In genomic region chr12:50110127-50110761, GRCh38 we compare ENCODE assay signal across 8 cellular contexts. TPM values are rescaled to one million over a fixed set of nuclear protein-coding genes. Genes with fewer than 3 reads are reported as not detected.
A peak's percentile ranks its signal among the peaks of the same experiment; 100 is the strongest.
DNase-seq lines count a peak whose midpoint lies in the region; ATAC-seq, FAIRE-seq and TF ChIP-seq lines count a peak whose summit lies in the region.

No MANE protein-coding gene starts in this region.

- TF ChIP-seq CTCF in AG10803 (conservative IDR thresholded peaks at IDR 0.05; ENCODE audit: low read length) (no peak), transverse colon (IDR thresholded peaks at IDR 0.05) (no peak)

- FAIRE-seq in H54 (lab: Jason Lieb, UNC): no peak

- H3K4me1 Mint-ChIP-seq in activated CD4-positive, alpha-beta memory T cell treated with anti-CD3 and anti-CD28 coated beads for 36 hours (ENCODE audit: low read depth): peaks cover 24% of the 10 kb centered on the region

- H3K9me3 ChIP-seq in transverse colon: no peaks in the 10 kb centered on the region

- H3K9me3 Mint-ChIP-seq in activated CD4-positive, alpha-beta memory T cell treated with anti-CD3 and anti-CD28 coated beads for 36 hours: no peaks in the 10 kb centered on the region

- POLR2A ChIA-PET in activated CD4-positive, alpha-beta memory T cell treated with anti-CD3 and anti-CD28 coated beads for 36 hours (lab: Charles Lee): interaction anchor here (2.2 to 4.1 kb wide), 3 partner anchors 8 to 56 kb away, joined by 8 to 34 read pairs (median 21); partner anchors contain the start of genes CERS5 and SMARCD1

- intact Hi-C loops in activated CD4-positive, alpha-beta memory T cell treated with anti-CD3 and anti-CD28 coated beads for 36 hours (cut with micrococcal nuclease): loop anchor here (5.0 to 10.0 kb wide), 2 partner anchors 112 to 205 kb away; no protein-coding TSS in a partner anchor
- intact Hi-C loops in transverse colon (cut with DNase I; ENCODE audit: low total_unique reads): no loop called here

- no peak for TF ChIP-seq EP300 in transverse colon (IDR thresholded peaks at IDR 0.05; ENCODE audit: low read depth)

- WGBS in transverse colon (ENCODE audit: low coverage in 1 of 2), 2 donors: 23% methylated on average over 8 of the region's 8 CpGs; no CpG with 5 or more reads in 1 of the 2 donors

- no peaks in the 10 kb centered on the region for H3K27me3 Mint-ChIP-seq in activated CD4-positive, alpha-beta memory T cell treated with anti-CD3 and anti-CD28 coated beads for 36 hours

- H3K27me3 ChIP-seq in transverse colon: no peaks in the 10 kb centered on the region

- no peak for DNase-seq in AG10803 (ENCODE audit: low read depth)
- DNase-seq in H54 (ENCODE audit: insufficient read length, low spot score): peak; percentile 38
- peak; percentile 20 for DNase-seq in activated CD4-positive, alpha-beta memory T cell treated with anti-CD3 and anti-CD28 coated beads for 36 hours
- peak; percentile 61 for DNase-seq in kidney tubule cell (ENCODE audit: low spot score)
- DNase-seq in transverse colon: peak; percentile 78
- no peak for DNase-seq in stimulated activated CD4-positive, alpha-beta T cell treated with anti-CD3 and anti-CD28 coated beads, Interleukin-15, amount 100 ng/mL, for 24 hours
- no peak for DNase-seq in superior temporal gyrus (ENCODE audit: extremely low spot score)

- H3K4me1 ChIP-seq in transverse colon: peaks cover 31 to 43% (median 40%) of the 10 kb centered on the region in 4 donors

- no peak overlapping the region for H3K4me3 Mint-ChIP-seq in activated CD4-positive, alpha-beta memory T cell treated with anti-CD3 and anti-CD28 coated beads for 36 hours

- CTCF ChIA-PET in activated CD4-positive, alpha-beta memory T cell treated with anti-CD3 and anti-CD28 coated beads for 36 hours (lab: Charles Lee): interaction anchor here (0.6 to 9.4 kb wide), 22 partner anchors 9 to 291 kb away, joined by 4 to 138 read pairs (median 17); partner anchors contain the start of genes CERS5, GPD1, LARP4 and SMARCD1

- H3K27ac Mint-ChIP-seq in activated CD4-positive, alpha-beta memory T cell treated with anti-CD3 and anti-CD28 coated beads for 36 hours: no peak overlapping the region

- peak overlapping the region; percentile 87 to 97 (median 93) for H3K27ac ChIP-seq in transverse colon

- H3K4me3 ChIP-seq in AG10803 (ENCODE audit: low read length) (peak overlapping the region; percentile 17; the same call in 1 of the 2 replicates), transverse colon (peak overlapping the region in 2 of 4 donors; percentile 8 to 33)

- H3K36me3 ChIP-seq in transverse colon: no peaks in the 10 kb centered on the region

- H3K36me3 Mint-ChIP-seq in activated CD4-positive, alpha-beta memory T cell treated with anti-CD3 and anti-CD28 coated beads for 36 hours: peaks cover 6% of the 10 kb centered on the region

- TF ChIP-seq POLR2A in H54 (IDR thresholded peaks at IDR 0.05; ENCODE audit: low read depth, low read length) (no peak), transverse colon (IDR thresholded peaks at IDR 0.05) (no peak)

- ATAC-seq in GM19035 (IDR thresholded peaks at IDR 0.05; ENCODE audit: unreplicated experiment): no peak

- in situ Hi-C loops in transverse colon (cut with MboI; ENCODE audit: low pct_ligation_motif_present in 1 of 4, low pct_unique_long_range_greater_than_20kb in 1 of 4, low sequenced_read_pairs in 3 of 4): loop anchor here in 1 of 4 donors (10.0 kb wide), 1 partner anchor 55 kb away; the partner anchor contains the start of gene CERS5

RNA-seq across cellular contexts. Expression of gene COX14, which starts 1.8 kb away (rescaled TPM):
- 10 to 100 TPM; 46.1 to 48.7 TPM for total RNA-seq in activated CD4-positive, alpha-beta memory T cell treated with anti-CD3 and anti-CD28 coated beads for 36 hours
- 100 to 1,000 TPM in 1 of 4 donors, 10 to 100 TPM in 3; 22.1 to 107 (median 62.0) TPM for total RNA-seq in transverse colon

RNA-seq across cellular contexts. Expression of gene GPD1, which starts 6.4 kb away (rescaled TPM):
- total RNA-seq in activated CD4-positive, alpha-beta memory T cell treated with anti-CD3 and anti-CD28 coated beads for 36 hours: under 1 TPM; 0.10 to 0.34 TPM
- total RNA-seq in transverse colon: 10 to 100 TPM in 2 of 4 donors, 1 to 10 TPM in 1, not detected in 1; 9.2 to 22.1 (median 11.3) TPM

RNA-seq across cellular contexts. Expression of gene SMARCD1, which starts 25.1 kb away (rescaled TPM):
- 10 to 100 TPM; 56.1 to 56.3 TPM for total RNA-seq in activated CD4-positive, alpha-beta memory T cell treated with anti-CD3 and anti-CD28 coated beads for 36 hours
- total RNA-seq in transverse colon: 10 to 100 TPM; 23.7 to 52.4 (median 40.4) TPM

RNA-seq across cellular contexts. Expression of gene ASIC1, which starts 52.8 kb away (rescaled TPM):
- total RNA-seq in activated CD4-positive, alpha-beta memory T cell treated with anti-CD3 and anti-CD28 coated beads for 36 hours: 1 to 10 TPM; 1.1 to 1.6 TPM
- total RNA-seq in transverse colon: 1 to 10 TPM in 1 of 4 donors, under 1 TPM in 3; 0.75 to 3.0 (median 0.81) TPM

RNA-seq across cellular contexts. Expression of gene CERS5, which starts 56.9 kb away (rescaled TPM):
- total RNA-seq in activated CD4-positive, alpha-beta memory T cell treated with anti-CD3 and anti-CD28 coated beads for 36 hours: 10 to 100 TPM; 59.5 to 63.0 TPM
- total RNA-seq in transverse colon: 10 to 100 TPM; 17.5 to 32.5 (median 21.0) TPM

Comparison
In these comparisons a context has a peak if more than half of its experiments do, and no peak if none do; other contexts are left out.
1. DNase-seq: peak in H54 (single experiment), activated CD4-positive, alpha-beta memory T cell treated with anti-CD3 and anti-CD28 coated beads for 36 hours (single experiment), kidney tubule cell (single experiment) and transverse colon (single experiment); none in AG10803 (single experiment), stimulated activated CD4-positive, alpha-beta T cell treated with anti-CD3 and anti-CD28 coated beads, Interleukin-15, amount 100 ng/mL, for 24 hours (single experiment) and superior temporal gyrus (single experiment).